Comparison of ENCODE assay signal across 10 cellular contexts in the genomic region with DNA sequence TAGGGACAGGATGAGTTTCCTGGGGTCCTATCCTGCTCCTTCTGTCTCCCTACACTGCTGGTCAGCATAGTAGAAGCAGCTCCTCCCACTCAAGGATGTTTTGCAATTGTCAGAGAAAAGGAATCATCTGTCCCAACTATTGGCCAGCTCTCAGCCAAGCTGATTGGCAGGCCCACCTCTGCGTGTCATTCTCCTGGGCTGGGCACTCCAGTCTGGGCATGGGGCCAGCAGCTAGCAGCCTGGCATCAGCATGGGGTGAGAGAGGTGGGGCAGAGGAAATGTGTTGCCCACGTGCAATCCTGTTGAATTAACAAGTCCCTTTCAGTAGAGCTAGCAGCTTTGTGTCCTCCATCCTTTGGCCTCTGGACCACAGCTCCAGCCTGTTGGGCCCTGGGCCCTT. TPM values are rescaled to one million over a fixed set of nuclear protein-coding genes. Genes with fewer than 3 reads are reported as not detected.
DNase-seq lines count a peak whose midpoint lies in the region; ATAC-seq and TF ChIP-seq lines count a peak whose summit lies in the region.
"Had no signal": no experiment of that assay in that cellular context is flagged by ENCODE, and none has a peak within 500 bp of the region (broad histone marks: within the 10 kb centered on the region; RNA-seq: fewer than 3 reads in every experiment).

No MANE protein-coding gene starts in this region.

- WGBS in heart left ventricle, 4 donors, result 13 to 29% (median 16%) methylated on average over 2 of the region's 2 CpGs; no CpG with 5 or more reads in 1 of the 4 donors

- peak; percentile 90 to 98 (median 94) for ATAC-seq in heart left ventricle
- ATAC-seq in upper lobe of right lung, result peak; percentile 76
- ATAC-seq in GM21360 (IDR thresholded peaks at IDR 0.05; ENCODE audit: unreplicated experiment), result no peak
- ATAC-seq in omental fat pad (ENCODE audit: low FRiP score), result no peak
- ATAC-seq in GM18498 (IDR thresholded peaks at IDR 0.05; ENCODE audit: unreplicated experiment), result no peak

- no peaks in the 10 kb centered on the region for H3K36me3 ChIP-seq in heart left ventricle
- no peaks in the 10 kb centered on the region for H3K36me3 ChIP-seq in upper lobe of right lung

- H3K27ac ChIP-seq in heart left ventricle (no peak overlapping the region), upper lobe of right lung (no peak overlapping the region)
- H3K27ac ChIP-seq: 22Rv1 had no signal

- TF ChIP-seq CTCF in heart left ventricle (IDR thresholded peaks at IDR 0.05) (no peak), upper lobe of right lung (IDR thresholded peaks at IDR 0.05) (no peak), omental fat pad (IDR thresholded peaks at IDR 0.05) (no peak)

- H3K4me1 ChIP-seq in heart left ventricle (no peaks in the 10 kb centered on the region), upper lobe of right lung (no peaks in the 10 kb centered on the region)

- peak; percentile 60 for DNase-seq in NCI-H146 (lab: John Stamatoyannopoulos, UW)
- DNase-seq in NCI-H146 treated with DMSO at 0.1 percent for 48 hours (lab: John Stamatoyannopoulos, UW; ENCODE audit: unreplicated experiment), result no peak
- peak; percentile 92 for DNase-seq in RPMI8226
- DNase-seq in heart left ventricle, result peak; percentile 79 to 91 (median 83)
- DNase-seq in upper lobe of right lung, result peak; percentile 89
- DNase-seq in omental fat pad (ENCODE audit: low spot score), result no peak

- H3K4me3 ChIP-seq in heart left ventricle, result no peak overlapping the region
- H3K4me3 ChIP-seq in upper lobe of right lung, result no peak overlapping the region

- TF ChIP-seq POLR2A in heart left ventricle (IDR thresholded peaks at IDR 0.05), result no peak

- H3K27me3 ChIP-seq in heart left ventricle, result no peaks in the 10 kb centered on the region
- no peaks in the 10 kb centered on the region for H3K27me3 ChIP-seq in upper lobe of right lung

- H3K9me3 ChIP-seq in heart left ventricle, result no peaks in the 10 kb centered on the region
- H3K9me3 ChIP-seq in upper lobe of right lung, result no peaks in the 10 kb centered on the region

- intact Hi-C loops in heart left ventricle (cut with DNase I) (no loop called here), upper lobe of right lung (cut with DNase I) (no loop called here)

RNA-seq across cellular contexts. Expression of gene ANKK1, which starts 14.1 kb away (rescaled TPM):
- total RNA-seq in heart left ventricle, result under 1 TPM in 2 of 9 donors, not detected in 7; 0.09 to 0.24 TPM
- polyA plus RNA-seq in heart left ventricle, result under 1 TPM; 0.03 to 0.11 TPM
- not detected for total RNA-seq in upper lobe of right lung
- total RNA-seq in omental fat pad, result 1 to 10 TPM in 1 of 4 donors, under 1 TPM in 1, not detected in 2; 0.24 to 1.7 TPM
- total RNA-seq: astrocyte had no signal

Comparison
In these comparisons a context has a peak if more than half of its experiments do, and no peak if none do; other contexts are left out.
1. DNase-seq: peak in NCI-H146 (single experiment), RPMI8226 (single experiment), heart left ventricle (5 of 5) and upper lobe of right lung (single experiment); none in NCI-H146 treated with DMSO at 0.1 percent for 48 hours (single experiment) and omental fat pad (single experiment).
2. ATAC-seq: peak in heart left ventricle (4 of 4) and upper lobe of right lung (single experiment); none in GM21360 (single experiment), omental fat pad (single experiment) and GM18498 (single experiment).